In genomic region chr7:23530355-23530754, GRCh38 we compare ENCODE assay signal across 8 cellular contexts. TPM values are rescaled to one million over a fixed set of nuclear protein-coding genes. Genes with fewer than 3 reads are reported as not detected.
A peak's percentile ranks its signal among the peaks of the same experiment; 100 is the strongest.
DNase-seq lines count a peak whose midpoint lies in the region; ATAC-seq and TF ChIP-seq lines count a peak whose summit lies in the region.

No MANE protein-coding gene starts in this region.

- ATAC-seq in CD4-positive, alpha-beta T cell (ENCODE audit: poor library complexity), result peak; percentile 40
- ATAC-seq in GM18498 (IDR thresholded peaks at IDR 0.05; ENCODE audit: unreplicated experiment), result peak; percentile 25
- ATAC-seq in effector memory CD8-positive, alpha-beta T cell (replicated peaks), result peak; percentile 55
- ATAC-seq in GM19455 (IDR thresholded peaks at IDR 0.05; ENCODE audit: unreplicated experiment), result no peak

- H3K9me3 Mint-ChIP-seq in CD4-positive, alpha-beta T cell, result no peaks in the 10 kb centered on the region
- H3K9me3 Mint-ChIP-seq in effector memory CD8-positive, alpha-beta T cell, result no peaks in the 10 kb centered on the region

- H3K27ac ChIP-seq in CD4-positive, alpha-beta T cell (ENCODE audit: low read depth, low read length), result no peak overlapping the region

- no peaks in the 10 kb centered on the region for H3K27me3 ChIP-seq in CD4-positive, alpha-beta T cell (ENCODE audit: control insufficient read depth, insufficient read depth, low read length)

- POLR2A ChIA-PET in CD4-positive, alpha-beta T cell (lab: Charles Lee), result interaction anchor here (0.6 to 1.8 kb wide), 13 partner anchors 10 to 1591 kb away, joined by 3 to 48 read pairs (median 4); no protein-coding TSS in a partner anchor

- peak overlapping the region; percentile 97 for H3K27ac Mint-ChIP-seq in CD4-positive, alpha-beta T cell
- H3K27ac Mint-ChIP-seq in effector memory CD8-positive, alpha-beta T cell, result peak overlapping the region; percentile 99 to 100

- intact Hi-C loops in CD4-positive, alpha-beta T cell (cut with DNase I, micrococcal nuclease), result loop anchor here (2.0 to 10.0 kb wide), 9 partner anchors 16 to 1597 kb away; partner anchors contain the start of genes MALSU1 (in 2 of the 2), CCDC126 (in 1 of the 2), CYCS (in 1 of the 2) and KLHL7 (in 1 of the 2)

- H3K36me3 Mint-ChIP-seq in CD4-positive, alpha-beta T cell (ENCODE audit: low read depth), result peaks cover 36% of the 10 kb centered on the region
- peaks cover 53% of the 10 kb centered on the region for H3K36me3 Mint-ChIP-seq in effector memory CD8-positive, alpha-beta T cell (ENCODE audit: insufficient read depth)

- H3K27me3 Mint-ChIP-seq in CD4-positive, alpha-beta T cell, result no peaks in the 10 kb centered on the region
- H3K27me3 Mint-ChIP-seq in effector memory CD8-positive, alpha-beta T cell, result no peaks in the 10 kb centered on the region

- H3K4me1 Mint-ChIP-seq in CD4-positive, alpha-beta T cell (ENCODE audit: low read depth), result peaks cover 65% of the 10 kb centered on the region
- H3K4me1 Mint-ChIP-seq in effector memory CD8-positive, alpha-beta T cell (ENCODE audit: low read depth in 2 of 2), result peaks cover 44 to 55% of the 10 kb centered on the region in 2 donors

- DNase-seq in CD4-positive, alpha-beta T cell, result peak in 3 of 10 experiments; percentile 12 to 29 (median 22)
- peak; percentile 45 for DNase-seq in LoVo (ENCODE audit: low spot score)
- peak in 3 of 5 donors; percentile 22 to 46 (median 46) for DNase-seq in T-helper 1 cell
- DNase-seq in effector memory CD8-positive, alpha-beta T cell, result peak; percentile 30 to 44 (median 35)
- DNase-seq in myocyte (ENCODE audit: low read depth), result peak; percentile 32
- DNase-seq in 8988T, result no peak

- CTCF ChIA-PET in CD4-positive, alpha-beta T cell (lab: Charles Lee), result interaction anchor here (1.6 to 4.1 kb wide), 2 partner anchors 16 to 150 kb away, joined by 4 to 13 read pairs; partner anchors contain the start of gene FAM221A

- no peak for TF ChIP-seq CTCF in CD4-positive, alpha-beta T cell (IDR thresholded peaks at IDR 0.05)

- peak overlapping the region; percentile 93 for H3K4me3 Mint-ChIP-seq in CD4-positive, alpha-beta T cell
- peak overlapping the region; percentile 99 for H3K4me3 Mint-ChIP-seq in effector memory CD8-positive, alpha-beta T cell

- no peaks in the 10 kb centered on the region for H3K9me3 ChIP-seq in CD4-positive, alpha-beta T cell (ENCODE audit: control insufficient read depth, low read length)

RNA-seq across cellular contexts. Expression of gene TRA2A, which starts 1.4 kb away (rescaled TPM):
- total RNA-seq in CD4-positive, alpha-beta T cell, result 100 to 1,000 TPM; 246 to 275 TPM
- 17.4 and 24.4 TPM in 2 replicates for total RNA-seq in myocyte
- polyA plus RNA-seq in myocyte (2012), result 39.2 TPM
